ENCODE assay signal across 15 cellular contexts in genomic region chr14:64324461-64325255, GRCh38.
DNase-seq lines count a peak whose midpoint lies in the region; ATAC-seq, FAIRE-seq and TF ChIP-seq lines count a peak whose summit lies in the region.
"Had no signal": no experiment of that assay in that cellular context is flagged by ENCODE, and none has a peak within 500 bp of the region (broad histone marks: within the 10 kb centered on the region; RNA-seq: fewer than 3 reads in every experiment).

No MANE protein-coding gene starts in this region.

- no peaks in the 10 kb centered on the region for H3K27me3 ChIP-seq in brain microvascular endothelial cell (replicated peaks)
- H3K27me3 ChIP-seq: esophagus muscularis mucosa had no signal

- no peak overlapping the region for H3K4me3 ChIP-seq in brain microvascular endothelial cell (ENCODE audit: low read depth, low read length)
- H3K4me3 ChIP-seq: esophagus muscularis mucosa had no signal

- FAIRE-seq in G401.6 (lab: Jason Lieb, UNC), result peak; percentile 44

- no peak overlapping the region for H3K4me3 Mint-ChIP-seq in nephron
- H3K4me3 Mint-ChIP-seq: activated T-cell treated with anti-CD3 and anti-CD28 coated beads, Interleukin-2, amount 50 U/mL, for 4 hours; brain; stimulated activated effector memory CD8-positive, alpha-beta T cell treated with anti-CD3 and anti-CD28 coated beads, Interleukin-12 subunit alpha, Interleukin-12 subunit beta, amount 100 ng/mL, for 72 hours had no signal

- no peak overlapping the region for H3K27ac ChIP-seq in brain microvascular endothelial cell
- H3K27ac ChIP-seq: esophagus muscularis mucosa had no signal

- H3K36me3 ChIP-seq in brain microvascular endothelial cell (replicated peaks), result no peaks in the 10 kb centered on the region
- H3K36me3 ChIP-seq: esophagus muscularis mucosa had no signal

- in situ Hi-C loops in brain microvascular endothelial cell (cut with HindIII; ENCODE audit: low pct_ligation_motif_present, low sequenced_read_pairs), result no loop called here

- no peaks in the 10 kb centered on the region for H3K27me3 Mint-ChIP-seq in nephron (ENCODE audit: low read depth)
- H3K27me3 Mint-ChIP-seq: IgD-negative memory B cell had no signal

- H3K9me3 Mint-ChIP-seq in nephron, result no peaks in the 10 kb centered on the region
- H3K9me3 Mint-ChIP-seq: activated T-cell treated with anti-CD3 and anti-CD28 coated beads, Interleukin-2, amount 50 U/mL, for 4 hours; brain; IgD-negative memory B cell; stimulated activated effector memory CD8-positive, alpha-beta T cell treated with anti-CD3 and anti-CD28 coated beads, Interleukin-12 subunit alpha, Interleukin-12 subunit beta, amount 100 ng/mL, for 72 hours had no signal

- H3K27ac Mint-ChIP-seq in nephron, result peak overlapping the region; percentile 73 to 84 (median 77)
- H3K27ac Mint-ChIP-seq: IgD-negative memory B cell; stimulated activated effector memory CD8-positive, alpha-beta T cell treated with anti-CD3 and anti-CD28 coated beads, Interleukin-12 subunit alpha, Interleukin-12 subunit beta, amount 100 ng/mL, for 72 hours had no signal

- DNase-seq in NCI-H1694 (lab: John Stamatoyannopoulos, UW), result peak; percentile 55
- DNase-seq in brain microvascular endothelial cell, result peak; percentile 11
- no peak for DNase-seq in D341Med (ENCODE audit: low spot score)
- no peak for DNase-seq in NCI-H2196 treated with DMSO at 0.1 percent for 48 hours (lab: John Stamatoyannopoulos, UW; ENCODE audit: unreplicated experiment)
- DNase-seq: activated T-cell treated with anti-CD3 and anti-CD28 coated beads, Interleukin-2, amount 50 U/mL, for 4 hours; DND-41; NCI-H2081; SIG-M5 had no signal

- no peak for ATAC-seq in GM18873 (IDR thresholded peaks at IDR 0.05; ENCODE audit: low FRiP score, unreplicated experiment)
- ATAC-seq: activated T-cell treated with anti-CD3 and anti-CD28 coated beads, Interleukin-2, amount 50 U/mL, for 4 hours; stimulated activated effector memory CD8-positive, alpha-beta T cell treated with anti-CD3 and anti-CD28 coated beads, Interleukin-12 subunit alpha, Interleukin-12 subunit beta, amount 100 ng/mL, for 72 hours had no signal

- peaks cover 11% of the 10 kb centered on the region for H3K4me1 Mint-ChIP-seq in nephron
- H3K4me1 Mint-ChIP-seq: IgD-negative memory B cell; stimulated activated effector memory CD8-positive, alpha-beta T cell treated with anti-CD3 and anti-CD28 coated beads, Interleukin-12 subunit alpha, Interleukin-12 subunit beta, amount 100 ng/mL, for 72 hours had no signal

- no peaks in the 10 kb centered on the region for H3K36me3 Mint-ChIP-seq in nephron (ENCODE audit: low read depth)
- H3K36me3 Mint-ChIP-seq: stimulated activated effector memory CD8-positive, alpha-beta T cell treated with anti-CD3 and anti-CD28 coated beads, Interleukin-12 subunit alpha, Interleukin-12 subunit beta, amount 100 ng/mL, for 72 hours had no signal

- TF ChIP-seq CTCF in brain microvascular endothelial cell (IDR thresholded peaks at IDR 0.05; ENCODE audit: low read depth, low read length, missing control alignments) (no peak), nephron (IDR thresholded peaks at IDR 0.05; ENCODE audit: unreplicated experiment in 3 of 3) (no peak)

Comparison
In these comparisons a context has a peak if more than half of its experiments do, and no peak if none do; other contexts are left out.
1. DNase-seq: peak in NCI-H1694 (single experiment) and brain microvascular endothelial cell (single experiment); none in D341Med (single experiment) and NCI-H2196 treated with DMSO at 0.1 percent for 48 hours (single experiment).